In the genomic region with DNA sequence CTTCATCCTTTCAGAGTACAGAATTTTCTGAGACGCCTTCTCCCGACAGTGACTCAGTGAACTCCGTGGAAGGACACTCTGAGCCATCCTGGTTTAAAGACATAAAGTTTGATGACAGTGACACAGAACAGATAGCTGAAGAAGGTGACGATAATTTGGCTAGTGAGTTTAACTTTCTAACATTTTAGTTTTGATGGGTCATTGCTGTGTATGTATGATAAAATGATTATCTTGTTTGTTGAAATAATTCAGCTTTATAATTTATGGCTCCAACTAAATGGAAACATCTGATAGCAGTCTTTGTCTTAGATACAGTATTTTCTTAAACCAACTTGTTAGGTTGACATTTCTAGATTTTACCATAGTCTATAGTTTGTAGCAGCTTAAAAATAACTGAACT, we compare ENCODE assay signal across 1 cellular context.
A peak's percentile ranks its signal among the peaks of the same experiment; 100 is the strongest.
TF ChIP-seq lines count a peak whose summit lies in the region.

No MANE protein-coding gene starts in this region.

TF ChIP-seq in K562, 482 proteins besides CTCF, POLR2A, EP300 and RAD21 (continues in another document):
- TF ChIP-seq, protein P1, sequence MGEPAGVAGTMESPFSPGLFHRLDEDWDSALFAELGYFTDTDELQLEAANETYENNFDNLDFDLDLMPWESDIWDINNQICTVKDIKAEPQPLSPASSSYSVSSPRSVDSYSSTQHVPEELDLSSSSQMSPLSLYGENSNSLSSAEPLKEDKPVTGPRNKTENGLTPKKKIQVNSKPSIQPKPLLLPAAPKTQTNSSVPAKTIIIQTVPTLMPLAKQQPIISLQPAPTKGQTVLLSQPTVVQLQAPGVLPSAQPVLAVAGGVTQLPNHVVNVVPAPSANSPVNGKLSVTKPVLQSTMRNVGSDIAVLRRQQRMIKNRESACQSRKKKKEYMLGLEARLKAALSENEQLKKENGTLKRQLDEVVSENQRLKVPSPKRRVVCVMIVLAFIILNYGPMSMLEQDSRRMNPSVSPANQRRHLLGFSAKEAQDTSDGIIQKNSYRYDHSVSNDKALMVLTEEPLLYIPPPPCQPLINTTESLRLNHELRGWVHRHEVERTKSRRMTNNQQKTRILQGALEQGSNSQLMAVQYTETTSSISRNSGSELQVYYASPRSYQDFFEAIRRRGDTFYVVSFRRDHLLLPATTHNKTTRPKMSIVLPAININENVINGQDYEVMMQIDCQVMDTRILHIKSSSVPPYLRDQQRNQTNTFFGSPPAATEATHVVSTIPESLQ (CRISPR knock-in tag; IDR thresholded peaks at IDR 0.05) = no peak
- no peak for TF ChIP-seq CREM (IDR thresholded peaks at IDR 0.05; ENCODE audit: low read depth)
- TF ChIP-seq BACH1 (tag; IDR thresholded peaks at IDR 0.05) = no peak
- no peak for TF ChIP-seq ZNF785 (CRISPR knock-in tag; IDR thresholded peaks at IDR 0.05)
- TF ChIP-seq ZC3H8 (IDR thresholded peaks at IDR 0.05) = no peak
- peak; percentile 33; the same call in 1 of the 2 replicates for TF ChIP-seq TAL1 (IDR thresholded peaks at IDR 0.05)
- TF ChIP-seq ARNT (IDR thresholded peaks at IDR 0.05) = no peak
- TF ChIP-seq DNMT1 (IDR thresholded peaks at IDR 0.05) = no peak
- TF ChIP-seq, protein P2, sequence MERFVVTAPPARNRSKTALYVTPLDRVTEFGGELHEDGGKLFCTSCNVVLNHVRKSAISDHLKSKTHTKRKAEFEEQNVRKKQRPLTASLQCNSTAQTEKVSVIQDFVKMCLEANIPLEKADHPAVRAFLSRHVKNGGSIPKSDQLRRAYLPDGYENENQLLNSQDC (CRISPR knock-in tag; IDR thresholded peaks at IDR 0.05) = no peak
- no peak for TF ChIP-seq ZNF551 (CRISPR knock-in tag; IDR thresholded peaks at IDR 0.05)
- TF ChIP-seq NCOR1 (IDR thresholded peaks at IDR 0.05) = peak; percentile 12; the same call in 1 of the 2 replicates
- no peak for TF ChIP-seq IFI16 (CRISPR knock-in tag; IDR thresholded peaks at IDR 0.05)
- TF ChIP-seq CBFA2T3 (IDR thresholded peaks at IDR 0.05) = peak; percentile 42; the same call in 1 of the 2 replicates
- peak; percentile 57 for TF ChIP-seq ARID1B (IDR thresholded peaks at IDR 0.05)
- TF ChIP-seq DACH1 (IDR thresholded peaks at IDR 0.05; ENCODE audit: partially characterized antibody) = no peak
- TF ChIP-seq HNRNPK (IDR thresholded peaks at IDR 0.05; ENCODE audit: low read depth, low read length, poor library complexity, severe bottlenecking) = no peak
- TF ChIP-seq ZNF239 (CRISPR knock-in tag; IDR thresholded peaks at IDR 0.05) = no peak
- TF ChIP-seq, protein P3, sequence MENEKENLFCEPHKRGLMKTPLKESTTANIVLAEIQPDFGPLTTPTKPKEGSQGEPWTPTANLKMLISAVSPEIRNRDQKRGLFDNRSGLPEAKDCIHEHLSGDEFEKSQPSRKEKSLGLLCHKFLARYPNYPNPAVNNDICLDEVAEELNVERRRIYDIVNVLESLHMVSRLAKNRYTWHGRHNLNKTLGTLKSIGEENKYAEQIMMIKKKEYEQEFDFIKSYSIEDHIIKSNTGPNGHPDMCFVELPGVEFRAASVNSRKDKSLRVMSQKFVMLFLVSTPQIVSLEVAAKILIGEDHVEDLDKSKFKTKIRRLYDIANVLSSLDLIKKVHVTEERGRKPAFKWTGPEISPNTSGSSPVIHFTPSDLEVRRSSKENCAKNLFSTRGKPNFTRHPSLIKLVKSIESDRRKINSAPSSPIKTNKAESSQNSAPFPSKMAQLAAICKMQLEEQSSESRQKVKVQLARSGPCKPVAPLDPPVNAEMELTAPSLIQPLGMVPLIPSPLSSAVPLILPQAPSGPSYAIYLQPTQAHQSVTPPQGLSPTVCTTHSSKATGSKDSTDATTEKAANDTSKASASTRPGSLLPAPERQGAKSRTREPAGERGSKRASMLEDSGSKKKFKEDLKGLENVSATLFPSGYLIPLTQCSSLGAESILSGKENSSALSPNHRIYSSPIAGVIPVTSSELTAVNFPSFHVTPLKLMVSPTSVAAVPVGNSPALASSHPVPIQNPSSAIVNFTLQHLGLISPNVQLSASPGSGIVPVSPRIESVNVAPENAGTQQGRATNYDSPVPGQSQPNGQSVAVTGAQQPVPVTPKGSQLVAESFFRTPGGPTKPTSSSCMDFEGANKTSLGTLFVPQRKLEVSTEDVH (IDR thresholded peaks at IDR 0.05; ENCODE audit: low read depth, partially characterized antibody) = no peak
- TF ChIP-seq, protein P4, sequence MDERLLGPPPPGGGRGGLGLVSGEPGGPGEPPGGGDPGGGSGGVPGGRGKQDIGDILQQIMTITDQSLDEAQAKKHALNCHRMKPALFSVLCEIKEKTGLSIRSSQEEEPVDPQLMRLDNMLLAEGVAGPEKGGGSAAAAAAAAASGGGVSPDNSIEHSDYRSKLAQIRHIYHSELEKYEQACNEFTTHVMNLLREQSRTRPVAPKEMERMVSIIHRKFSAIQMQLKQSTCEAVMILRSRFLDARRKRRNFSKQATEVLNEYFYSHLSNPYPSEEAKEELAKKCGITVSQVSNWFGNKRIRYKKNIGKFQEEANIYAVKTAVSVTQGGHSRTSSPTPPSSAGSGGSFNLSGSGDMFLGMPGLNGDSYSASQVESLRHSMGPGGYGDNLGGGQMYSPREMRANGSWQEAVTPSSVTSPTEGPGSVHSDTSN (CRISPR knock-in tag; IDR thresholded peaks at IDR 0.05; ENCODE audit: low read depth) = no peak
- TF ChIP-seq, protein P4 (tag; conservative IDR thresholded peaks at IDR 0.05; ENCODE audit: low read depth) = peak; percentile 79
- TF ChIP-seq ATF7 (IDR thresholded peaks at IDR 0.05) = no peak
- peak; percentile 79 for TF ChIP-seq MEIS2 (IDR thresholded peaks at IDR 0.05; ENCODE audit: partially characterized antibody)
- no peak for TF ChIP-seq CC2D1A (IDR thresholded peaks at IDR 0.05)
- TF ChIP-seq, protein P5, sequence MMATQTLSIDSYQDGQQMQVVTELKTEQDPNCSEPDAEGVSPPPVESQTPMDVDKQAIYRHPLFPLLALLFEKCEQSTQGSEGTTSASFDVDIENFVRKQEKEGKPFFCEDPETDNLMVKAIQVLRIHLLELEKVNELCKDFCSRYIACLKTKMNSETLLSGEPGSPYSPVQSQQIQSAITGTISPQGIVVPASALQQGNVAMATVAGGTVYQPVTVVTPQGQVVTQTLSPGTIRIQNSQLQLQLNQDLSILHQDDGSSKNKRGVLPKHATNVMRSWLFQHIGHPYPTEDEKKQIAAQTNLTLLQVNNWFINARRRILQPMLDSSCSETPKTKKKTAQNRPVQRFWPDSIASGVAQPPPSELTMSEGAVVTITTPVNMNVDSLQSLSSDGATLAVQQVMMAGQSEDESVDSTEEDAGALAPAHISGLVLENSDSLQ (IDR thresholded peaks at IDR 0.05) = 0 out of 2 replicates have a peak, but pooled peaks have one; percentile 18
- TF ChIP-seq, protein P6, sequence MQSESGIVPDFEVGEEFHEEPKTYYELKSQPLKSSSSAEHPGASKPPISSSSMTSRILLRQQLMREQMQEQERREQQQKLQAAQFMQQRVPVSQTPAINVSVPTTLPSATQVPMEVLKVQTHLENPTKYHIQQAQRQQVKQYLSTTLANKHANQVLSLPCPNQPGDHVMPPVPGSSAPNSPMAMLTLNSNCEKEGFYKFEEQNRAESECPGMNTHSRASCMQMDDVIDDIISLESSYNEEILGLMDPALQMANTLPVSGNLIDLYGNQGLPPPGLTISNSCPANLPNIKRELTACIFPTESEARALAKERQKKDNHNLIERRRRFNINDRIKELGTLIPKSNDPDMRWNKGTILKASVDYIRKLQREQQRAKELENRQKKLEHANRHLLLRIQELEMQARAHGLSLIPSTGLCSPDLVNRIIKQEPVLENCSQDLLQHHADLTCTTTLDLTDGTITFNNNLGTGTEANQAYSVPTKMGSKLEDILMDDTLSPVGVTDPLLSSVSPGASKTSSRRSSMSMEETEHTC (IDR thresholded peaks at IDR 0.05) = no peak
- TF ChIP-seq MTA2 (IDR thresholded peaks at IDR 0.05; ENCODE audit: low read depth) = no peak
- TF ChIP-seq SREBF1 (IDR thresholded peaks at IDR 0.05; ENCODE audit: borderline replicate concordance, low read depth, low read length) = no peak
- no peak for TF ChIP-seq POLR2H (tag; IDR thresholded peaks at IDR 0.05; ENCODE audit: low read depth)
- TF ChIP-seq, protein P7, sequence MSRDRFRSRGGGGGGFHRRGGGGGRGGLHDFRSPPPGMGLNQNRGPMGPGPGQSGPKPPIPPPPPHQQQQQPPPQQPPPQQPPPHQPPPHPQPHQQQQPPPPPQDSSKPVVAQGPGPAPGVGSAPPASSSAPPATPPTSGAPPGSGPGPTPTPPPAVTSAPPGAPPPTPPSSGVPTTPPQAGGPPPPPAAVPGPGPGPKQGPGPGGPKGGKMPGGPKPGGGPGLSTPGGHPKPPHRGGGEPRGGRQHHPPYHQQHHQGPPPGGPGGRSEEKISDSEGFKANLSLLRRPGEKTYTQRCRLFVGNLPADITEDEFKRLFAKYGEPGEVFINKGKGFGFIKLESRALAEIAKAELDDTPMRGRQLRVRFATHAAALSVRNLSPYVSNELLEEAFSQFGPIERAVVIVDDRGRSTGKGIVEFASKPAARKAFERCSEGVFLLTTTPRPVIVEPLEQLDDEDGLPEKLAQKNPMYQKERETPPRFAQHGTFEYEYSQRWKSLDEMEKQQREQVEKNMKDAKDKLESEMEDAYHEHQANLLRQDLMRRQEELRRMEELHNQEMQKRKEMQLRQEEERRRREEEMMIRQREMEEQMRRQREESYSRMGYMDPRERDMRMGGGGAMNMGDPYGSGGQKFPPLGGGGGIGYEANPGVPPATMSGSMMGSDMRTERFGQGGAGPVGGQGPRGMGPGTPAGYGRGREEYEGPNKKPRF (IDR thresholded peaks at IDR 0.05; ENCODE audit: low read depth, low read length) = no peak
- TF ChIP-seq PHF8 (IDR thresholded peaks at IDR 0.05; ENCODE audit: borderline replicate concordance, low read length) = no peak
- no peak for TF ChIP-seq YBX1 (IDR thresholded peaks at IDR 0.05)
- TF ChIP-seq SMAD1 (IDR thresholded peaks at IDR 0.05; ENCODE audit: low read depth, low read length, partially characterized antibody) = no peak
- no peak for TF ChIP-seq HMG20B (CRISPR knock-in tag; IDR thresholded peaks at IDR 0.05)
- no peak for TF ChIP-seq ZNF583 (CRISPR knock-in tag; IDR thresholded peaks at IDR 0.05)
- TF ChIP-seq JUND (IDR thresholded peaks at IDR 0.05; ENCODE audit: borderline replicate concordance, low read depth, low read length) = no peak
- TF ChIP-seq JUND (tag; IDR thresholded peaks at IDR 0.05; ENCODE audit: borderline replicate concordance, low read depth, low read length) = 0 out of 3 replicates have a peak, but pooled peaks have one; percentile 14
- no peak for TF ChIP-seq TARDBP (IDR thresholded peaks at IDR 0.05)
- TF ChIP-seq NCOA6 (IDR thresholded peaks at IDR 0.05) = no peak
- TF ChIP-seq BRD4 (IDR thresholded peaks at IDR 0.05) = no peak
- TF ChIP-seq CCNT2 (IDR thresholded peaks at IDR 0.05; ENCODE audit: borderline replicate concordance, extremely low read depth, insufficient read length, low read depth, low read length) = peak; percentile 46
- no peak for TF ChIP-seq SIRT6 (IDR thresholded peaks at IDR 0.05; ENCODE audit: low read depth, low read length)
- TF ChIP-seq, protein P8, sequence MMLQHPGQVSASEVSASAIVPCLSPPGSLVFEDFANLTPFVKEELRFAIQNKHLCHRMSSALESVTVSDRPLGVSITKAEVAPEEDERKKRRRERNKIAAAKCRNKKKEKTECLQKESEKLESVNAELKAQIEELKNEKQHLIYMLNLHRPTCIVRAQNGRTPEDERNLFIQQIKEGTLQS (IDR thresholded peaks at IDR 0.05) = no peak
- TF ChIP-seq, protein P8 (CRISPR knock-in tag; conservative IDR thresholded peaks at IDR 0.05) = no peak
- TF ChIP-seq, protein P9, sequence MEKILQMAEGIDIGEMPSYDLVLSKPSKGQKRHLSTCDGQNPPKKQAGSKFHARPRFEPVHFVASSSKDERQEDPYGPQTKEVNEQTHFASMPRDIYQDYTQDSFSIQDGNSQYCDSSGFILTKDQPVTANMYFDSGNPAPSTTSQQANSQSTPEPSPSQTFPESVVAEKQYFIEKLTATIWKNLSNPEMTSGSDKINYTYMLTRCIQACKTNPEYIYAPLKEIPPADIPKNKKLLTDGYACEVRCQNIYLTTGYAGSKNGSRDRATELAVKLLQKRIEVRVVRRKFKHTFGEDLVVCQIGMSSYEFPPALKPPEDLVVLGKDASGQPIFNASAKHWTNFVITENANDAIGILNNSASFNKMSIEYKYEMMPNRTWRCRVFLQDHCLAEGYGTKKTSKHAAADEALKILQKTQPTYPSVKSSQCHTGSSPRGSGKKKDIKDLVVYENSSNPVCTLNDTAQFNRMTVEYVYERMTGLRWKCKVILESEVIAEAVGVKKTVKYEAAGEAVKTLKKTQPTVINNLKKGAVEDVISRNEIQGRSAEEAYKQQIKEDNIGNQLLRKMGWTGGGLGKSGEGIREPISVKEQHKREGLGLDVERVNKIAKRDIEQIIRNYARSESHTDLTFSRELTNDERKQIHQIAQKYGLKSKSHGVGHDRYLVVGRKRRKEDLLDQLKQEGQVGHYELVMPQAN (IDR thresholded peaks at IDR 0.05; ENCODE audit: borderline replicate concordance) = no peak
- 0 out of 2 replicates have a peak, but pooled peaks have one; percentile 10 for TF ChIP-seq TEAD4 (IDR thresholded peaks at IDR 0.05; ENCODE audit: low read length)
- TF ChIP-seq TEAD4 (CRISPR knock-in tag; IDR thresholded peaks at IDR 0.05; ENCODE audit: borderline replicate concordance) = no peak
- TF ChIP-seq XRCC3 (IDR thresholded peaks at IDR 0.05) = no peak
- TF ChIP-seq STAT5A (IDR thresholded peaks at IDR 0.05; ENCODE audit: borderline replicate concordance, low read length) = no peak
- TF ChIP-seq, protein P10, sequence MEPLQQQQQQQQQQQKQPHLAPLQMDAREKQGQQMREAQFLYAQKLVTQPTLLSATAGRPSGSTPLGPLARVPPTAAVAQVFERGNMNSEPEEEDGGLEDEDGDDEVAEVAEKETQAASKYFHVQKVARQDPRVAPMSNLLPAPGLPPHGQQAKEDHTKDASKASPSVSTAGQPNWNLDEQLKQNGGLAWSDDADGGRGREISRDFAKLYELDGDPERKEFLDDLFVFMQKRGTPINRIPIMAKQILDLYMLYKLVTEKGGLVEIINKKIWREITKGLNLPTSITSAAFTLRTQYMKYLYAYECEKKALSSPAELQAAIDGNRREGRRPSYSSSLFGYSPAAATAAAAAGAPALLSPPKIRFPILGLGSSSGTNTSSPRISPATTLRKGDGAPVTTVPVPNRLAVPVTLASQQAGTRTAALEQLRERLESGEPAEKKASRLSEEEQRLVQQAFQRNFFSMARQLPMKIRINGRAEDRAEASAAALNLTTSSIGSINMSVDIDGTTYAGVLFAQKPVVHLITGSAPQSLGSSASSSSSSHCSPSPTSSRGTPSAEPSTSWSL (CRISPR knock-in tag; IDR thresholded peaks at IDR 0.05; ENCODE audit: borderline replicate concordance) = no peak
- TF ChIP-seq TCF3 (CRISPR knock-in tag; IDR thresholded peaks at IDR 0.05) = peak; percentile 21; the same call in 1 of the 2 replicates
- no peak for TF ChIP-seq BDP1 (IDR thresholded peaks at IDR 0.05; ENCODE audit: insufficient read depth, insufficient read length)
